ENCODE assay signal across 20 cellular contexts in genomic region chr1:38516560-38516959, GRCh38.
"Had no signal": no experiment of that assay in that cellular context is flagged by ENCODE, and none has a peak within 500 bp of the region (broad histone marks: within the 10 kb centered on the region; RNA-seq: fewer than 3 reads in every experiment).

No MANE protein-coding gene starts in this region.

- H3K9me3 Mint-ChIP-seq: activated CD4-positive, alpha-beta memory T cell treated with anti-CD3 and anti-CD28 coated beads, Interleukin-2, amount 10 ng/mL, durations not matched to agents 7 days and 5 days; activated CD4-positive, alpha-beta T cell treated with anti-CD3 and anti-CD28 coated beads, Interleukin-2, amount 10 ng/mL, durations not matched to agents 7 days and 5 days; activated naive CD4-positive, alpha-beta T cell treated with anti-CD3 and anti-CD28 coated beads, Interleukin-2, amount 10 ng/mL, durations not matched to agents 7 days and 5 days; activated naive CD4-positive, alpha-beta T cell treated with anti-CD3 and anti-CD28 coated beads, Interleukin-2, amount 50 U/mL, for 24 hours; activated naive CD8-positive, alpha-beta T cell treated with anti-CD3 and anti-CD28 coated beads, Interleukin-2, amount 10 ng/mL, durations not matched to agents 7 days and 5 days; activated naive CD8-positive, alpha-beta T cell treated with anti-CD3 and anti-CD28 coated beads, Interleukin-2, amount 50 U/mL, for 24 hours; activated T-cell treated with anti-CD3 and anti-CD28 coated beads, Interleukin-2, amount 50 U/mL, for 24 hours; activated T-helper 2 cell treated with anti-CD3 and anti-CD28 coated beads, Interferon-gamma antibody, Interleukin-2, Interleukin-4, amounts not matched to agents 10 μg/mL and 5 μg/mL and 100 μg/mL, durations not matched to agents 14 hours and 24 hours and 36 hours; brain; central memory CD8-positive, alpha-beta T cell; WTC11 had no signal

- ATAC-seq: activated CD4-positive, alpha-beta T cell treated with anti-CD3 and anti-CD28 coated beads for 36 hours; activated CD4-positive, CD25-positive, alpha-beta regulatory T cell treated with anti-CD3 and anti-CD28 coated beads, Interleukin-2, amount 50 U/mL, for 24 hours; activated CD8-positive, alpha-beta memory T cell treated with anti-CD3 and anti-CD28 coated beads, Interleukin-2, amount 10 ng/mL, durations not matched to agents 7 days and 5 days; activated CD8-positive, alpha-beta T cell treated with anti-CD3 and anti-CD28 coated beads, Interleukin-2, amount 10 ng/mL, durations not matched to agents 7 days and 5 days; activated naive CD8-positive, alpha-beta T cell treated with anti-CD3 and anti-CD28 coated beads, Interleukin-2, amount 50 U/mL, for 24 hours; T-helper 17 cell; WTC11 had no signal

- H3K27me3 Mint-ChIP-seq: activated naive CD4-positive, alpha-beta T cell treated with anti-CD3 and anti-CD28 coated beads, Interleukin-2, amount 50 U/mL, for 24 hours; activated naive CD8-positive, alpha-beta T cell; activated T-cell treated with anti-CD3 and anti-CD28 coated beads, Interleukin-2, amount 50 U/mL, for 24 hours had no signal

- H3K4me3 ChIP-seq: ascending aorta, cardiac muscle cell had no signal

- H3K27ac Mint-ChIP-seq: activated CD4-positive, alpha-beta memory T cell treated with anti-CD3 and anti-CD28 coated beads, Interleukin-2, amount 10 ng/mL, durations not matched to agents 7 days and 5 days; activated CD4-positive, alpha-beta T cell treated with anti-CD3 and anti-CD28 coated beads for 36 hours; activated CD4-positive, alpha-beta T cell treated with anti-CD3 and anti-CD28 coated beads, Interleukin-2, amount 10 ng/mL, durations not matched to agents 7 days and 5 days; activated CD8-positive, alpha-beta memory T cell treated with anti-CD3 and anti-CD28 coated beads, Interleukin-2, amount 10 ng/mL, durations not matched to agents 7 days and 5 days; activated CD8-positive, alpha-beta T cell treated with anti-CD3 and anti-CD28 coated beads, Interleukin-2, amount 10 ng/mL, durations not matched to agents 7 days and 5 days; activated naive CD4-positive, alpha-beta T cell treated with anti-CD3 and anti-CD28 coated beads, Interleukin-2, amount 10 ng/mL, durations not matched to agents 7 days and 5 days; activated naive CD4-positive, alpha-beta T cell treated with anti-CD3 and anti-CD28 coated beads, Interleukin-2, amount 50 U/mL, for 24 hours; activated naive CD8-positive, alpha-beta T cell; activated naive CD8-positive, alpha-beta T cell treated with anti-CD3 and anti-CD28 coated beads, Interleukin-2, amount 10 ng/mL, durations not matched to agents 7 days and 5 days; activated naive CD8-positive, alpha-beta T cell treated with anti-CD3 and anti-CD28 coated beads, Interleukin-2, amount 50 U/mL, for 24 hours; activated T-cell treated with anti-CD3 and anti-CD28 coated beads, Interleukin-2, amount 50 U/mL, for 24 hours; activated T-helper 2 cell treated with anti-CD3 and anti-CD28 coated beads, Interferon-gamma antibody, Interleukin-2, Interleukin-4, amounts not matched to agents 10 μg/mL and 5 μg/mL and 100 μg/mL, durations not matched to agents 14 hours and 24 hours and 36 hours; brain; T-helper 17 cell; WTC11 had no signal

- H3K36me3 Mint-ChIP-seq: activated CD8-positive, alpha-beta memory T cell treated with anti-CD3 and anti-CD28 coated beads, Interleukin-2, amount 10 ng/mL, durations not matched to agents 7 days and 5 days; activated naive CD4-positive, alpha-beta T cell treated with anti-CD3 and anti-CD28 coated beads, Interleukin-2, amount 10 ng/mL, durations not matched to agents 7 days and 5 days; activated naive CD4-positive, alpha-beta T cell treated with anti-CD3 and anti-CD28 coated beads, Interleukin-2, amount 50 U/mL, for 24 hours; activated naive CD8-positive, alpha-beta T cell; activated naive CD8-positive, alpha-beta T cell treated with anti-CD3 and anti-CD28 coated beads, Interleukin-2, amount 10 ng/mL, durations not matched to agents 7 days and 5 days; brain; WTC11 had no signal

- H3K27ac ChIP-seq: ascending aorta, cardiac muscle cell, WERI-Rb-1 had no signal

- H3K4me3 Mint-ChIP-seq: activated CD4-positive, alpha-beta memory T cell treated with anti-CD3 and anti-CD28 coated beads, Interleukin-2, amount 10 ng/mL, durations not matched to agents 7 days and 5 days; activated CD4-positive, alpha-beta T cell treated with anti-CD3 and anti-CD28 coated beads for 36 hours; activated CD4-positive, alpha-beta T cell treated with anti-CD3 and anti-CD28 coated beads, Interleukin-2, amount 10 ng/mL, durations not matched to agents 7 days and 5 days; activated CD8-positive, alpha-beta memory T cell treated with anti-CD3 and anti-CD28 coated beads, Interleukin-2, amount 10 ng/mL, durations not matched to agents 7 days and 5 days; activated CD8-positive, alpha-beta T cell treated with anti-CD3 and anti-CD28 coated beads, Interleukin-2, amount 10 ng/mL, durations not matched to agents 7 days and 5 days; activated naive CD4-positive, alpha-beta T cell treated with anti-CD3 and anti-CD28 coated beads, Interleukin-2, amount 10 ng/mL, durations not matched to agents 7 days and 5 days; activated naive CD4-positive, alpha-beta T cell treated with anti-CD3 and anti-CD28 coated beads, Interleukin-2, amount 50 U/mL, for 24 hours; activated naive CD8-positive, alpha-beta T cell; activated naive CD8-positive, alpha-beta T cell treated with anti-CD3 and anti-CD28 coated beads, Interleukin-2, amount 10 ng/mL, durations not matched to agents 7 days and 5 days; activated naive CD8-positive, alpha-beta T cell treated with anti-CD3 and anti-CD28 coated beads, Interleukin-2, amount 50 U/mL, for 24 hours; activated T-cell treated with anti-CD3 and anti-CD28 coated beads, Interleukin-2, amount 50 U/mL, for 24 hours; brain; central memory CD8-positive, alpha-beta T cell; T-helper 17 cell; WTC11 had no signal

- H3K4me1 Mint-ChIP-seq: activated CD4-positive, alpha-beta memory T cell treated with anti-CD3 and anti-CD28 coated beads, Interleukin-2, amount 10 ng/mL, durations not matched to agents 7 days and 5 days; activated CD4-positive, alpha-beta T cell treated with anti-CD3 and anti-CD28 coated beads for 36 hours; activated CD4-positive, alpha-beta T cell treated with anti-CD3 and anti-CD28 coated beads, Interleukin-2, amount 10 ng/mL, durations not matched to agents 7 days and 5 days; activated CD8-positive, alpha-beta memory T cell treated with anti-CD3 and anti-CD28 coated beads, Interleukin-2, amount 10 ng/mL, durations not matched to agents 7 days and 5 days; activated naive CD4-positive, alpha-beta T cell treated with anti-CD3 and anti-CD28 coated beads, Interleukin-2, amount 10 ng/mL, durations not matched to agents 7 days and 5 days; activated naive CD4-positive, alpha-beta T cell treated with anti-CD3 and anti-CD28 coated beads, Interleukin-2, amount 50 U/mL, for 24 hours; activated naive CD8-positive, alpha-beta T cell treated with anti-CD3 and anti-CD28 coated beads, Interleukin-2, amount 10 ng/mL, durations not matched to agents 7 days and 5 days; activated naive CD8-positive, alpha-beta T cell treated with anti-CD3 and anti-CD28 coated beads, Interleukin-2, amount 50 U/mL, for 24 hours; central memory CD8-positive, alpha-beta T cell had no signal
